Comparison of ENCODE assay signal across 8 cellular contexts in the genomic region with DNA sequence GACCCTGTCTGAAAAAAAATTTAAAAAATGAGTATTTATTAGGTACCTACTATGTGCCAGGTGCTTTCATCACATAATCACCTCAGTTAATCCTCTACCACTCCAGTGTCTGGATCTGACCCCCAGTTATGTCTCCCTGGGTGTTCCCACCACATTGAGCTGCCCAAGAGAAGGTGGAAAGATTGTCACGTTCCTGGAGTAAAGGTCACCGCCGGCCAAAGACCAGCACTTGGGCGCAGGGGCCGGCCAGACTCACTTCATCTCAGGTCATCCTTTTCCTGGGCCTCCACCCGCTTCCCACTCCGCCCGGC. TPM values are rescaled to one million over a fixed set of nuclear protein-coding genes. Genes with fewer than 3 reads are reported as not detected.
DNase-seq lines count a peak whose midpoint lies in the region; ATAC-seq and TF ChIP-seq lines count a peak whose summit lies in the region.

No MANE protein-coding gene starts in this region.

- H3K4me1 Mint-ChIP-seq in GM23338 (peaks cover 20% of the 10 kb centered on the region), WTC11 (peaks cover 23% of the 10 kb centered on the region)

- peaks cover 22% of the 10 kb centered on the region for H3K79me2 ChIP-seq in GM23338 (replicated peaks; ENCODE audit: insufficient read depth)

- H3K9me3 ChIP-seq in right atrium auricular region (no peaks in the 10 kb centered on the region), skeletal muscle tissue (ENCODE audit: control insufficient read depth in 3 of 3, low read length in 3 of 3) (no peaks in the 10 kb centered on the region)

- H3K27ac Mint-ChIP-seq in GM23338 (peak overlapping the region; percentile 97), WTC11 (peak overlapping the region; percentile 84; the same call in 1 of the 2 replicates)

- peaks cover 48% of the 10 kb centered on the region for H3K36me3 Mint-ChIP-seq in GM23338 (ENCODE audit: low read depth)
- peaks cover 38% of the 10 kb centered on the region for H3K36me3 Mint-ChIP-seq in WTC11

- H3K9me3 Mint-ChIP-seq in GM23338 (no peaks in the 10 kb centered on the region), WTC11 (no peaks in the 10 kb centered on the region)

- H3K9ac ChIP-seq in skeletal muscle tissue (ENCODE audit: low read depth in 1 of 3, low read length in 3 of 3), result peak overlapping the region; percentile 93 to 99 (median 97)

- H3K36me3 ChIP-seq in GM23338 (ENCODE audit: insufficient read depth) (peaks cover 34% of the 10 kb centered on the region), right atrium auricular region (peaks cover 29% of the 10 kb centered on the region), skeletal muscle tissue (ENCODE audit: control insufficient read depth in 3 of 3, insufficient read depth in 3 of 3, low read length in 3 of 3) (peaks cover 23 to 31% (median 28%) of the 10 kb centered on the region in 3 donors)

- H3K27me3 Mint-ChIP-seq in GM23338 (ENCODE audit: insufficient read depth, low read depth, poor library complexity) (peaks cover 14% of the 10 kb centered on the region), WTC11 (ENCODE audit: low read depth) (no peaks in the 10 kb centered on the region)

- H3K27me3 ChIP-seq in GM23338 (ENCODE audit: insufficient read depth), result no peaks in the 10 kb centered on the region
- H3K27me3 ChIP-seq in right atrium auricular region, result no peaks in the 10 kb centered on the region
- H3K27me3 ChIP-seq in skeletal muscle tissue (ENCODE audit: control insufficient read depth in 3 of 3, insufficient read depth in 3 of 3, low read length in 3 of 3), result no peaks in the 10 kb centered on the region

- peak overlapping the region; percentile 98 for H3K27ac ChIP-seq in GM23338 (ENCODE audit: low read depth)
- peak overlapping the region; percentile 90 to 97 for H3K27ac ChIP-seq in right atrium auricular region
- peak overlapping the region; percentile 91 for H3K27ac ChIP-seq in skeletal muscle tissue (ENCODE audit: low read depth, low read length)

- no peak for DNase-seq in GM23338 (ENCODE audit: low spot score)
- DNase-seq in WTC11 (ENCODE audit: low spot score), result no peak
- DNase-seq in right atrium auricular region (ENCODE audit: low spot score), result no peak
- no peak for DNase-seq in stimulated activated naive CD4-positive, alpha-beta T cell (lab: John Stamatoyannopoulos, UW)
- no peak for DNase-seq in kidney glomerular epithelial cell (lab: John Stamatoyannopoulos, UW)
- DNase-seq in NCI-H1436 (lab: John Stamatoyannopoulos, UW), result no peak

- peaks cover 13% of the 10 kb centered on the region; the same call in 1 of the 2 replicates for H4K20me1 ChIP-seq in GM23338 (replicated peaks; ENCODE audit: insufficient read depth)

- no peaks in the 10 kb centered on the region for H3K9me2 ChIP-seq in GM23338 (ENCODE audit: insufficient read depth)

- H2AFZ ChIP-seq in GM23338, result 0 out of 2 replicates have a peak overlapping the region, but pooled peaks have one; percentile 38

- H3K4me2 ChIP-seq in GM23338, result peak overlapping the region; percentile 89

- CTCF ChIA-PET in WTC11 (lab: Charles Lee), result interaction anchor here (1.0 to 1.9 kb wide), 11 partner anchors 12 to 449 kb away, joined by 3 to 16 read pairs (median 4); a partner anchor contains a TSS

- H3K4me1 ChIP-seq in GM23338 (ENCODE audit: insufficient read depth) (peaks cover 24% of the 10 kb centered on the region), right atrium auricular region (peaks cover 0 to 32% of the 10 kb centered on the region in 2 donors), skeletal muscle tissue (ENCODE audit: control insufficient read depth in 3 of 3, insufficient read depth in 3 of 3, low read length in 3 of 3) (peaks cover 14 to 44% (median 19%) of the 10 kb centered on the region in 3 donors)

- ATAC-seq in GM23338, result no peak
- ATAC-seq in WTC11, result no peak
- no peak for ATAC-seq in GM21717 (IDR thresholded peaks at IDR 0.05; ENCODE audit: unreplicated experiment)

- POLR2A ChIA-PET in WTC11 (lab: Charles Lee), result interaction anchor here (0.6 to 1.7 kb wide), 4 partner anchors 35 to 146 kb away, joined by 3 to 10 read pairs (median 4); a partner anchor contains a TSS

- peak overlapping the region; percentile 93 for H3K4me3 ChIP-seq in GM23338
- peak overlapping the region; percentile 85 to 91 for H3K4me3 ChIP-seq in right atrium auricular region
- H3K4me3 ChIP-seq in skeletal muscle tissue (ENCODE audit: low read length in 3 of 3), result peak overlapping the region; percentile 93 to 97 (median 97)

- H3F3A ChIP-seq in GM23338 (replicated peaks; ENCODE audit: low read depth), result peaks cover 17% of the 10 kb centered on the region

- H3K4me3 Mint-ChIP-seq in GM23338, result peak overlapping the region; percentile 96
- peak overlapping the region; percentile 92 for H3K4me3 Mint-ChIP-seq in WTC11

- TF ChIP-seq CTCF in GM23338 (conservative IDR thresholded peaks at IDR 0.05; ENCODE audit: low read depth in 2 of 2), result no peak
- no peak for TF ChIP-seq CTCF in WTC11 (IDR thresholded peaks at IDR 0.05)
- no peak for TF ChIP-seq CTCF in right atrium auricular region (IDR thresholded peaks at IDR 0.05)

TF ChIP-seq in GM23338, 12 proteins besides CTCF, POLR2A, EP300 and RAD21 (continues in another document):
- TF ChIP-seq ZNF114 (CRISPR knock-in tag; IDR thresholded peaks at IDR 0.05) (no peak), JUNB (IDR thresholded peaks at IDR 0.05; ENCODE audit: unreplicated experiment) (no peak), EZH2 (IDR thresholded peaks at IDR 0.05; ENCODE audit: low read depth, unreplicated experiment) (no peak)
- TF ChIP-seq, protein P1, sequence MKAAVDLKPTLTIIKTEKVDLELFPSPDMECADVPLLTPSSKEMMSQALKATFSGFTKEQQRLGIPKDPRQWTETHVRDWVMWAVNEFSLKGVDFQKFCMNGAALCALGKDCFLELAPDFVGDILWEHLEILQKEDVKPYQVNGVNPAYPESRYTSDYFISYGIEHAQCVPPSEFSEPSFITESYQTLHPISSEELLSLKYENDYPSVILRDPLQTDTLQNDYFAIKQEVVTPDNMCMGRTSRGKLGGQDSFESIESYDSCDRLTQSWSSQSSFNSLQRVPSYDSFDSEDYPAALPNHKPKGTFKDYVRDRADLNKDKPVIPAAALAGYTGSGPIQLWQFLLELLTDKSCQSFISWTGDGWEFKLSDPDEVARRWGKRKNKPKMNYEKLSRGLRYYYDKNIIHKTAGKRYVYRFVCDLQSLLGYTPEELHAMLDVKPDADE (IDR thresholded peaks at IDR 0.05), result no peak

TF ChIP-seq in WTC11, 78 proteins besides CTCF, POLR2A, EP300 and RAD21 (continues in another document):
- TF ChIP-seq CREB1 (CRISPR knock-in tag; IDR thresholded peaks at IDR 0.05) (0 out of 2 replicates have a peak, but pooled peaks have one; percentile 2), HMGA2 (CRISPR knock-in tag; IDR thresholded peaks at IDR 0.05) (no peak), ZBTB21 (CRISPR knock-in tag; IDR thresholded peaks at IDR 0.05; ENCODE audit: borderline replicate concordance) (no peak), NR1H2 (CRISPR knock-in tag; IDR thresholded peaks at IDR 0.05) (no peak), NR2C2 (CRISPR knock-in tag; IDR thresholded peaks at IDR 0.05) (no peak)
- TF ChIP-seq, protein P2, sequence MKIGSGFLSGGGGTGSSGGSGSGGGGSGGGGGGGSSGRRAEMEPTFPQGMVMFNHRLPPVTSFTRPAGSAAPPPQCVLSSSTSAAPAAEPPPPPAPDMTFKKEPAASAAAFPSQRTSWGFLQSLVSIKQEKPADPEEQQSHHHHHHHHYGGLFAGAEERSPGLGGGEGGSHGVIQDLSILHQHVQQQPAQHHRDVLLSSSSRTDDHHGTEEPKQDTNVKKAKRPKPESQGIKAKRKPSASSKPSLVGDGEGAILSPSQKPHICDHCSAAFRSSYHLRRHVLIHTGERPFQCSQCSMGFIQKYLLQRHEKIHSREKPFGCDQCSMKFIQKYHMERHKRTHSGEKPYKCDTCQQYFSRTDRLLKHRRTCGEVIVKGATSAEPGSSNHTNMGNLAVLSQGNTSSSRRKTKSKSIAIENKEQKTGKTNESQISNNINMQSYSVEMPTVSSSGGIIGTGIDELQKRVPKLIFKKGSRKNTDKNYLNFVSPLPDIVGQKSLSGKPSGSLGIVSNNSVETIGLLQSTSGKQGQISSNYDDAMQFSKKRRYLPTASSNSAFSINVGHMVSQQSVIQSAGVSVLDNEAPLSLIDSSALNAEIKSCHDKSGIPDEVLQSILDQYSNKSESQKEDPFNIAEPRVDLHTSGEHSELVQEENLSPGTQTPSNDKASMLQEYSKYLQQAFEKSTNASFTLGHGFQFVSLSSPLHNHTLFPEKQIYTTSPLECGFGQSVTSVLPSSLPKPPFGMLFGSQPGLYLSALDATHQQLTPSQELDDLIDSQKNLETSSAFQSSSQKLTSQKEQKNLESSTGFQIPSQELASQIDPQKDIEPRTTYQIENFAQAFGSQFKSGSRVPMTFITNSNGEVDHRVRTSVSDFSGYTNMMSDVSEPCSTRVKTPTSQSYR (CRISPR knock-in tag; IDR thresholded peaks at IDR 0.05), result no peak

RNA-seq across cellular contexts. Expression of a gene that starts 0.7 kb away (rescaled TPM):
- total RNA-seq in GM23338 (2014; rRNA removed; shearing (Covaris generic)), result 96.7 and 109 TPM in 2 replicates
- 89.1 and 95.1 TPM in 2 replicates for polyA plus RNA-seq in GM23338 (2016; fragmentation: Nextera tagmentation; extraction: Ambion mirVana)
- total RNA-seq in WTC11 (2021) (81.5 to 90.3 TPM (median 86.0 TPM) in 3 replicates), right atrium auricular region (10 to 100 TPM; 50.3 to 57.3 TPM), skeletal muscle tissue (17.7 TPM)

RNA-seq across cellular contexts. Expression of a gene that starts 17.7 kb away (rescaled TPM):
- 12.4 and 16.9 TPM in 2 replicates for total RNA-seq in GM23338 (2014; rRNA removed; shearing (Covaris generic))
- polyA plus RNA-seq in GM23338 (2016; fragmentation: Nextera tagmentation; extraction: Ambion mirVana), result 8.3 and 10.2 TPM in 2 replicates
- 13.9 to 15.5 TPM (median 14.0 TPM) in 3 replicates for total RNA-seq in WTC11 (2021)
- under 1 TPM; 0.70 to 0.90 TPM for total RNA-seq in right atrium auricular region
- 2.1 TPM for total RNA-seq in skeletal muscle tissue

RNA-seq across cellular contexts. Expression of a gene that starts 34.4 kb away (rescaled TPM):
- 65.4 and 67.1 TPM in 2 replicates for total RNA-seq in GM23338 (2014; rRNA removed; shearing (Covaris generic))
- 25.7 and 27.5 TPM in 2 replicates for polyA plus RNA-seq in GM23338 (2016; fragmentation: Nextera tagmentation; extraction: Ambion mirVana)
- total RNA-seq in WTC11 (2021) (47.0 to 52.9 TPM (median 49.0 TPM) in 3 replicates), right atrium auricular region (under 1 TPM in 1 of 2 donors, not detected in 1; 0.35 TPM), skeletal muscle tissue (0.52 TPM)

RNA-seq across cellular contexts. Expression of a gene that starts 41.2 kb away (rescaled TPM):
- 61.8 and 76.9 TPM in 2 replicates for total RNA-seq in GM23338 (2014; rRNA removed; shearing (Covaris generic))
- 24.3 and 31.7 TPM in 2 replicates for polyA plus RNA-seq in GM23338 (2016; fragmentation: Nextera tagmentation; extraction: Ambion mirVana)
- total RNA-seq in WTC11 (2021), result 61.1 to 91.7 TPM (median 69.3 TPM) in 3 replicates
- 10 to 100 TPM; 16.0 to 19.0 TPM for total RNA-seq in right atrium auricular region
- 12.0 TPM for total RNA-seq in skeletal muscle tissue

Comparison
In these comparisons a context has a peak if more than half of its experiments do, and no peak if none do; other contexts are left out.
1. RNA of a gene that starts 34.4 kb away (total RNA-seq): 65.4 to 67.1 TPM in GM23338 and 47.0 to 52.9 TPM in WTC11; 0.52 TPM in skeletal muscle tissue (single experiment) and 0.35 TPM in right atrium auricular region; every median in the first group is over 10 times any median in the second.
2. Peak in every context shown above with its lines, with median percentiles within 50 percentile points of each other: H3K27ac ChIP-seq and H3K4me3 ChIP-seq.